ENCODE assay signal across 1 cellular context in genomic region chr1:89836997-89837909, GRCh38.
TF ChIP-seq lines count a peak whose summit lies in the region.

No MANE protein-coding gene starts in this region.

TF ChIP-seq in HepG2, 621 proteins besides CTCF, POLR2A, EP300 and RAD21 (continued from another document and continues in another):
- TF ChIP-seq, protein P1, sequence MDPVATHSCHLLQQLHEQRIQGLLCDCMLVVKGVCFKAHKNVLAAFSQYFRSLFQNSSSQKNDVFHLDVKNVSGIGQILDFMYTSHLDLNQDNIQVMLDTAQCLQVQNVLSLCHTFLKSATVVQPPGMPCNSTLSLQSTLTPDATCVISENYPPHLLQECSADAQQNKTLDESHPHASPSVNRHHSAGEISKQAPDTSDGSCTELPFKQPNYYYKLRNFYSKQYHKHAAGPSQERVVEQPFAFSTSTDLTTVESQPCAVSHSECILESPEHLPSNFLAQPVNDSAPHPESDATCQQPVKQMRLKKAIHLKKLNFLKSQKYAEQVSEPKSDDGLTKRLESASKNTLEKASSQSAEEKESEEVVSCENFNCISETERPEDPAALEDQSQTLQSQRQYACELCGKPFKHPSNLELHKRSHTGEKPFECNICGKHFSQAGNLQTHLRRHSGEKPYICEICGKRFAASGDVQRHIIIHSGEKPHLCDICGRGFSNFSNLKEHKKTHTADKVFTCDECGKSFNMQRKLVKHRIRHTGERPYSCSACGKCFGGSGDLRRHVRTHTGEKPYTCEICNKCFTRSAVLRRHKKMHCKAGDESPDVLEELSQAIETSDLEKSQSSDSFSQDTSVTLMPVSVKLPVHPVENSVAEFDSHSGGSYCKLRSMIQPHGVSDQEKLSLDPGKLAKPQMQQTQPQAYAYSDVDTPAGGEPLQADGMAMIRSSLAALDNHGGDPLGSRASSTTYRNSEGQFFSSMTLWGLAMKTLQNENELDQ (CRISPR knock-in tag; IDR thresholded peaks at IDR 0.05; ENCODE audit: borderline replicate concordance), result no peak
- TF ChIP-seq ATF5 (CRISPR knock-in tag; IDR thresholded peaks at IDR 0.05; ENCODE audit: low read depth) (no peak), HCFC1 (IDR thresholded peaks at IDR 0.05; ENCODE audit: low read depth, low read length) (no peak), ZNF17 (CRISPR knock-in tag; IDR thresholded peaks at IDR 0.05) (no peak), PRMT3 (CRISPR knock-in tag; IDR thresholded peaks at IDR 0.05; ENCODE audit: borderline replicate concordance, low read depth) (no peak), RXRB (CRISPR knock-in tag; IDR thresholded peaks at IDR 0.05; ENCODE audit: borderline replicate concordance) (peak; percentile 50; the same call in 1 of the 2 replicates), CC2D1A (CRISPR knock-in tag; IDR thresholded peaks at IDR 0.05) (no peak), FOXA3 (CRISPR knock-in tag; IDR thresholded peaks at IDR 0.05) (peak; percentile 57), ZFP37 (CRISPR knock-in tag; IDR thresholded peaks at IDR 0.05; ENCODE audit: borderline replicate concordance) (no peak), ELF3 (CRISPR knock-in tag; IDR thresholded peaks at IDR 0.05) (peak; percentile 45; the same call in 1 of the 2 replicates), HNRNPL (IDR thresholded peaks at IDR 0.05; ENCODE audit: low read depth, low read length) (no peak), ZNF407 (CRISPR knock-in tag; IDR thresholded peaks at IDR 0.05; ENCODE audit: not compliant biosample characterization) (no peak), ISL2 (CRISPR knock-in tag; IDR thresholded peaks at IDR 0.05) (0 out of 2 replicates have a peak, but pooled peaks have one; percentile 22), SUZ12 (IDR thresholded peaks at IDR 0.05; ENCODE audit: low read depth, low read length) (no peak), SOX5 (CRISPR knock-in tag; IDR thresholded peaks at IDR 0.05; ENCODE audit: borderline replicate concordance) (peak; percentile 52; the same call in 1 of the 2 replicates), SOX6 (IDR thresholded peaks at IDR 0.05) (no peak), SOX6 (CRISPR knock-in tag; IDR thresholded peaks at IDR 0.05) (peak; percentile 47), PHF8 (CRISPR knock-in tag; IDR thresholded peaks at IDR 0.05) (0 out of 2 replicates have a peak, but pooled peaks have one; percentile 21), TBP (CRISPR knock-in tag; IDR thresholded peaks at IDR 0.05) (no peak), STAT6 (CRISPR knock-in tag; IDR thresholded peaks at IDR 0.05; ENCODE audit: borderline replicate concordance) (no peak), ARID5B (CRISPR knock-in tag; IDR thresholded peaks at IDR 0.05) (peak; percentile 73), ZFP36 (IDR thresholded peaks at IDR 0.05; ENCODE audit: borderline replicate concordance, low read depth, low read length, partially characterized antibody) (no peak), ZNF264 (CRISPR knock-in tag; IDR thresholded peaks at IDR 0.05) (peak; percentile 96), ZNF615 (CRISPR knock-in tag; IDR thresholded peaks at IDR 0.05; ENCODE audit: borderline replicate concordance) (no peak), NCOA2 (CRISPR knock-in tag; IDR thresholded peaks at IDR 0.05) (peak; percentile 64), HDAC1 (CRISPR knock-in tag; IDR thresholded peaks at IDR 0.05) (0 out of 2 replicates have a peak, but pooled peaks have one; percentile 22), HNF4A (CRISPR knock-in tag; IDR thresholded peaks at IDR 0.05) (peak; percentile 91), TP53 (CRISPR knock-in tag; conservative IDR thresholded peaks at IDR 0.05) (no peak), SMAD1 (CRISPR knock-in tag; IDR thresholded peaks at IDR 0.05; ENCODE audit: borderline replicate concordance, low read depth) (no peak), MXD4 (CRISPR knock-in tag; IDR thresholded peaks at IDR 0.05) (no peak)
- TF ChIP-seq, protein P2, sequence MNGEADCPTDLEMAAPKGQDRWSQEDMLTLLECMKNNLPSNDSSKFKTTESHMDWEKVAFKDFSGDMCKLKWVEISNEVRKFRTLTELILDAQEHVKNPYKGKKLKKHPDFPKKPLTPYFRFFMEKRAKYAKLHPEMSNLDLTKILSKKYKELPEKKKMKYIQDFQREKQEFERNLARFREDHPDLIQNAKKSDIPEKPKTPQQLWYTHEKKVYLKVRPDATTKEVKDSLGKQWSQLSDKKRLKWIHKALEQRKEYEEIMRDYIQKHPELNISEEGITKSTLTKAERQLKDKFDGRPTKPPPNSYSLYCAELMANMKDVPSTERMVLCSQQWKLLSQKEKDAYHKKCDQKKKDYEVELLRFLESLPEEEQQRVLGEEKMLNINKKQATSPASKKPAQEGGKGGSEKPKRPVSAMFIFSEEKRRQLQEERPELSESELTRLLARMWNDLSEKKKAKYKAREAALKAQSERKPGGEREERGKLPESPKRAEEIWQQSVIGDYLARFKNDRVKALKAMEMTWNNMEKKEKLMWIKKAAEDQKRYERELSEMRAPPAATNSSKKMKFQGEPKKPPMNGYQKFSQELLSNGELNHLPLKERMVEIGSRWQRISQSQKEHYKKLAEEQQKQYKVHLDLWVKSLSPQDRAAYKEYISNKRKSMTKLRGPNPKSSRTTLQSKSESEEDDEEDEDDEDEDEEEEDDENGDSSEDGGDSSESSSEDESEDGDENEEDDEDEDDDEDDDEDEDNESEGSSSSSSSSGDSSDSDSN (CRISPR knock-in tag; IDR thresholded peaks at IDR 0.05), result no peak
- TF ChIP-seq, protein P3, sequence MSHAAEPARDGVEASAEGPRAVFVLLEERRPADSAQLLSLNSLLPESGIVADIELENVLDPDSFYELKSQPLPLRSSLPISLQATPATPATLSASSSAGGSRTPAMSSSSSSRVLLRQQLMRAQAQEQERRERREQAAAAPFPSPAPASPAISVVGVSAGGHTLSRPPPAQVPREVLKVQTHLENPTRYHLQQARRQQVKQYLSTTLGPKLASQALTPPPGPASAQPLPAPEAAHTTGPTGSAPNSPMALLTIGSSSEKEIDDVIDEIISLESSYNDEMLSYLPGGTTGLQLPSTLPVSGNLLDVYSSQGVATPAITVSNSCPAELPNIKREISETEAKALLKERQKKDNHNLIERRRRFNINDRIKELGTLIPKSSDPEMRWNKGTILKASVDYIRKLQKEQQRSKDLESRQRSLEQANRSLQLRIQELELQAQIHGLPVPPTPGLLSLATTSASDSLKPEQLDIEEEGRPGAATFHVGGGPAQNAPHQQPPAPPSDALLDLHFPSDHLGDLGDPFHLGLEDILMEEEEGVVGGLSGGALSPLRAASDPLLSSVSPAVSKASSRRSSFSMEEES (CRISPR knock-in tag; IDR thresholded peaks at IDR 0.05), result no peak
